24 cellular contexts compared by ENCODE assay signal in the genomic region with DNA sequence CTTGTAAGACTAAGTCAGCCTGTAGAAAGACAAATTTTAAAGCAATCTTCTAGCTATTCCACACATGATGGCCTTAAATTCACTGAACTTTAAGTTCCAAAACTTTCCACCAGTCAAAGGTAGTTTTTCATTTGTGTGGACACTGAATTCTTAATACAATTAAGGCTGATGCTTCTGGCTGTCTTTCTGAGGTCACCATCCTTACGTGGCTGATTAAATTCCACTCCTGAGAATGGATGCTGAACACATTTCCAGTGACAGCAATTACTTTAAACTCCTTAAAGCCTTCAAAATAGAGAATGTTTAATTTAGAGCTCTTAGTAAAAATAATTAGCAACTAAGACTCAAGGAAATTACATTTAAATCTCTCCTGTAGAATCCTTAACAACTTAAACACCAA.
"Had no signal": no experiment of that assay in that cellular context is flagged by ENCODE, and none has a peak within 500 bp of the region (broad histone marks: within the 10 kb centered on the region; RNA-seq: fewer than 3 reads in every experiment).

No MANE protein-coding gene starts in this region.

- H3K27ac ChIP-seq: coronary artery, dorsolateral prefrontal cortex, epithelial cell of prostate, esophagus squamous epithelium, gastrocnemius medialis, heart right ventricle, left lung, lower lobe of right lung had no signal

- H3K4me1 Mint-ChIP-seq: naive thymus-derived CD4-positive, alpha-beta T cell had no signal

- H3K27me3 ChIP-seq: dorsolateral prefrontal cortex, esophagus squamous epithelium, gastrocnemius medialis, heart right ventricle, left lung had no signal

- H3K4me1 ChIP-seq: esophagus squamous epithelium, gastrocnemius medialis, heart right ventricle, left lung, lower lobe of right lung had no signal

- DNase-seq: dermis blood vessel endothelial cell; dorsolateral prefrontal cortex; effector CD4-positive, alpha-beta T cell; effector memory CD4-positive, alpha-beta T cell; endodermal cell; erythroblast; esophagus squamous epithelium; foreskin fibroblast; foreskin melanocyte; gastrocnemius medialis; glutamatergic neuron; head of caudate nucleus; heart right ventricle; hippocampal formation; left cardiac atrium; left lung; left ventricle myocardium superior; lower lobe of right lung; mesenchymal stem cell; naive thymus-derived CD4-positive, alpha-beta T cell had no signal

- H3K9me3 Mint-ChIP-seq: mesothelial cell of epicardium had no signal

- H3K4me3 ChIP-seq: coronary artery, dorsolateral prefrontal cortex, esophagus squamous epithelium, gastrocnemius medialis, heart right ventricle, left lung, lower lobe of right lung had no signal

- H3K4me3 Mint-ChIP-seq: endodermal cell; mesothelial cell of epicardium; naive thymus-derived CD4-positive, alpha-beta T cell had no signal

- H3K36me3 ChIP-seq: esophagus squamous epithelium, gastrocnemius medialis, heart right ventricle, left lung, lower lobe of right lung had no signal

- H3K27ac Mint-ChIP-seq: endodermal cell; mesothelial cell of epicardium; naive thymus-derived CD4-positive, alpha-beta T cell had no signal

- ATAC-seq: esophagus mucosa; gastrocnemius medialis; heart right ventricle; left cardiac atrium; left lung; left ventricle myocardium superior; lower lobe of right lung; naive thymus-derived CD4-positive, alpha-beta T cell had no signal

- H3K36me3 Mint-ChIP-seq: mesothelial cell of epicardium; naive thymus-derived CD4-positive, alpha-beta T cell had no signal
